8 cellular contexts compared by ENCODE assay signal in genomic region chr12:81759215-81759991, GRCh38. TPM values are rescaled to one million over a fixed set of nuclear protein-coding genes. Genes with fewer than 3 reads are reported as not detected.
DNase-seq lines count a peak whose midpoint lies in the region; ATAC-seq, FAIRE-seq and TF ChIP-seq lines count a peak whose summit lies in the region.

Gene PPFIA2, minus strand, starts transcription at chr12:81759350.

- H3K9ac ChIP-seq in endothelial cell of umbilical vein (replicated peaks; ENCODE audit: extremely low read depth, insufficient read depth, low read length), result no peak within 1 kb of the TSS

- TF ChIP-seq POLR2A in endothelial cell of umbilical vein (IDR thresholded peaks at IDR 0.05; ENCODE audit: low read depth, low read length), result no peak

- POLR2A ChIA-PET in endothelial cell of umbilical vein (lab: Charles Lee), result no interaction called here

- dilution Hi-C loops in endothelial cell of umbilical vein (cut with MboI; ENCODE audit: extremely low pct_ligation_motif_present, low sequenced_read_pairs), result no loop called here

- H3K79me2 ChIP-seq in ACC112 (ENCODE audit: control insufficient read depth, insufficient read depth, low read length, unreplicated experiment), result no peaks in the 10 kb centered on the region
- no peaks in the 10 kb centered on the region for H3K79me2 ChIP-seq in endothelial cell of umbilical vein (ENCODE audit: control insufficient read depth, insufficient read depth, low read length)

- BruUV-seq in endothelial cell of umbilical vein (replicated peaks; lab: Mats Ljungman, UMichigan), result no TSS peak

- CTCF ChIA-PET in endothelial cell of umbilical vein (lab: Charles Lee), result interaction anchor here (1.0 kb wide), 1 partner anchor 38 kb away, joined by 5 read pairs; no protein-coding TSS in a partner anchor

- no peaks in the 10 kb centered on the region for H4K20me1 ChIP-seq in endothelial cell of umbilical vein (replicated peaks; ENCODE audit: control insufficient read depth, extremely low read depth, insufficient read depth, low read length)

- peak within 1 kb of the TSS; percentile 92 for H2AFZ ChIP-seq in ACC112 (ENCODE audit: low read length, unreplicated experiment)
- H2AFZ ChIP-seq in endothelial cell of umbilical vein (ENCODE audit: low read depth, low read length), result peak within 1 kb of the TSS; percentile 61

- H3K27ac ChIP-seq in ACC112 (ENCODE audit: low read depth, low read length), result no peak within 1 kb of the TSS
- no peak within 1 kb of the TSS for H3K27ac ChIP-seq in endothelial cell of umbilical vein (ENCODE audit: insufficient read depth, low read depth, low read length)
- no peak within 1 kb of the TSS for H3K27ac ChIP-seq in mesodermal cell (ENCODE audit: low read depth, low read length, severe bottlenecking)
- peak within 1 kb of the TSS; percentile 51 to 55 for H3K27ac ChIP-seq in thoracic aorta

- H3K4me1 Mint-ChIP-seq in T-helper 2 cell treated with Interferon-gamma antibody and Interleukin-4, amounts not matched to agents 5 μg/mL and 100 μg/mL, for 36 hours (ENCODE audit: low read depth), result peaks cover 3% of the 10 kb centered on the region

- H3K4me1 ChIP-seq in ACC112 (ENCODE audit: control insufficient read depth, insufficient read depth, low read length, unreplicated experiment) (no peaks in the 10 kb centered on the region), endothelial cell of umbilical vein (ENCODE audit: control insufficient read depth, extremely low read depth, insufficient read depth, low read length) (peaks cover 6% of the 10 kb centered on the region), mesodermal cell (ENCODE audit: control insufficient read depth, insufficient read depth, low read length, poor library complexity, severe bottlenecking) (no peaks in the 10 kb centered on the region), thoracic aorta (ENCODE audit: control insufficient read depth in 1 of 2, low read depth in 2 of 2) (peaks cover 9 to 22% of the 10 kb centered on the region in 2 donors)

- peaks cover 38% of the 10 kb centered on the region for H3K27me3 Mint-ChIP-seq in T-helper 2 cell treated with Interferon-gamma antibody and Interleukin-4, amounts not matched to agents 5 μg/mL and 100 μg/mL, for 36 hours (ENCODE audit: low read depth)

- H3K4me2 ChIP-seq in endothelial cell of umbilical vein (ENCODE audit: insufficient read depth, low read length), result peak within 1 kb of the TSS; percentile 46

- DNase-seq in HFF-Myc (ENCODE audit: extremely low read depth, low read depth) (no peak), endothelial cell of umbilical vein (ENCODE audit: low read depth, low spot score) (no peak), thoracic aorta (ENCODE audit: low spot score) (no peak), EL (no peak)
- DNase-seq in T-helper 2 cell treated with Interferon-gamma antibody and Interleukin-4, amounts not matched to agents 5 μg/mL and 100 μg/mL, for 36 hours (ENCODE audit: low spot score), result no peak

- H3K36me3 ChIP-seq in ACC112 (ENCODE audit: insufficient read depth, low read length), result no peaks in the 10 kb centered on the region
- H3K36me3 ChIP-seq in endothelial cell of umbilical vein (ENCODE audit: control insufficient read depth in 2 of 2, extremely low read depth in 1 of 2, insufficient read depth in 2 of 2, low read length in 2 of 2), result no peaks in the 10 kb centered on the region
- H3K36me3 ChIP-seq in mesodermal cell (ENCODE audit: control insufficient read depth, insufficient read depth, low read length), result no peaks in the 10 kb centered on the region
- no peaks in the 10 kb centered on the region for H3K36me3 ChIP-seq in thoracic aorta

- no peaks in the 10 kb centered on the region for H3K9me3 ChIP-seq in endothelial cell of umbilical vein (replicated peaks; ENCODE audit: control insufficient read depth, insufficient read depth, low read length)
- H3K9me3 ChIP-seq in mesodermal cell (ENCODE audit: control insufficient read depth, low read length), result no peaks in the 10 kb centered on the region
- no peaks in the 10 kb centered on the region for H3K9me3 ChIP-seq in thoracic aorta

- no peaks in the 10 kb centered on the region for H3K36me3 Mint-ChIP-seq in T-helper 2 cell treated with Interferon-gamma antibody and Interleukin-4, amounts not matched to agents 5 μg/mL and 100 μg/mL, for 36 hours (ENCODE audit: low read depth)

- ATAC-seq in thoracic aorta (ENCODE audit: insufficient number of reproducible peaks, low FRiP score, low read depth) (no peak), GM21786 (IDR thresholded peaks at IDR 0.05; ENCODE audit: unreplicated experiment) (no peak)

- TF ChIP-seq CTCF in HFF-Myc (IDR thresholded peaks at IDR 0.05; ENCODE audit: low read depth, low read length, missing control alignments), result no peak
- TF ChIP-seq CTCF in endothelial cell of umbilical vein (IDR thresholded peaks at IDR 0.05; ENCODE audit: extremely low read depth in 1 of 2, insufficient read depth in 1 of 2, low read depth in 1 of 2, low read length in 2 of 2), result no peak
- TF ChIP-seq CTCF in thoracic aorta (IDR thresholded peaks at IDR 0.05), result no peak

- H3K27me3 ChIP-seq in ACC112 (ENCODE audit: insufficient read depth, low read length), result peaks cover 32% of the 10 kb centered on the region
- H3K27me3 ChIP-seq in endothelial cell of umbilical vein (ENCODE audit: control insufficient read depth in 2 of 2, insufficient read depth in 2 of 2, low read length in 2 of 2), result peaks cover 7 to 26% of the 10 kb centered on the region in 2 experiments
- H3K27me3 ChIP-seq in thoracic aorta (replicated peaks; ENCODE audit: insufficient read depth), result no peaks in the 10 kb centered on the region

- H3K27ac Mint-ChIP-seq in T-helper 2 cell treated with Interferon-gamma antibody and Interleukin-4, amounts not matched to agents 5 μg/mL and 100 μg/mL, for 36 hours, result no peak within 1 kb of the TSS

- 3 to 5% methylated on average over 13 to 23 of the region's 31 CpGs for WGBS in mesodermal cell (ENCODE audit: insufficient coverage in 2 of 2), 2 experiments

- no peak for FAIRE-seq in endothelial cell of umbilical vein (lab: Jason Lieb, UNC)

- H3K4me3 ChIP-seq in ACC112 (ENCODE audit: low read depth, low read length), result peak within 1 kb of the TSS; percentile 77
- peak within 1 kb of the TSS; percentile 21; the same call in 1 of the 2 replicates for H3K4me3 ChIP-seq in HFF-Myc (replicated peaks; ENCODE audit: low read depth, low read length)
- peak within 1 kb of the TSS in 1 of 3 experiments; percentile 7 for H3K4me3 ChIP-seq in endothelial cell of umbilical vein (replicated peaks in 1 of 3; ENCODE audit: insufficient read depth in 1 of 3, low read depth in 1 of 3, low read length in 3 of 3)
- H3K4me3 ChIP-seq in mesodermal cell (ENCODE audit: extremely low read depth, insufficient read depth, low read length, poor library complexity, severe bottlenecking), result peak within 1 kb of the TSS; percentile 40
- H3K4me3 ChIP-seq in thoracic aorta, result peak within 1 kb of the TSS; percentile 97

- no peaks in the 10 kb centered on the region for H3K9me3 Mint-ChIP-seq in T-helper 2 cell treated with Interferon-gamma antibody and Interleukin-4, amounts not matched to agents 5 μg/mL and 100 μg/mL, for 36 hours

- intact Hi-C loops in endothelial cell of umbilical vein (cut with micrococcal nuclease), result no loop called here

- peak within 1 kb of the TSS; percentile 67 for H3K4me3 Mint-ChIP-seq in T-helper 2 cell treated with Interferon-gamma antibody and Interleukin-4, amounts not matched to agents 5 μg/mL and 100 μg/mL, for 36 hours

- no peaks in the 10 kb centered on the region for H3K9me1 ChIP-seq in endothelial cell of umbilical vein (replicated peaks; ENCODE audit: control insufficient read depth, extremely low read depth, insufficient read depth, low read length)

TF ChIP-seq in endothelial cell of umbilical vein, 7 proteins besides CTCF, POLR2A, EP300 and RAD21:
- TF ChIP-seq MAX (IDR thresholded peaks at IDR 0.05; ENCODE audit: insufficient read depth, insufficient read length) (no peak), FOS (IDR thresholded peaks at IDR 0.05; ENCODE audit: borderline replicate concordance, insufficient read depth, low read length) (no peak), GATA2 (IDR thresholded peaks at IDR 0.05; ENCODE audit: insufficient read depth, insufficient read length, low read depth, low read length) (no peak), JUN (IDR thresholded peaks at IDR 0.05; ENCODE audit: borderline replicate concordance, insufficient read depth, insufficient read length, low read depth) (no peak), POLR2AphosphoS5 (IDR thresholded peaks at IDR 0.05; ENCODE audit: insufficient read depth, low read depth, low read length) (no peak), MYC (IDR thresholded peaks at IDR 0.05; ENCODE audit: low read depth, low read length) (no peak), EZH2 (IDR thresholded peaks at IDR 0.05; ENCODE audit: borderline replicate concordance, low read depth, low read length, severe bottlenecking) (no peak)
TF ChIP-seq in endothelial cell of umbilical vein: peak in this region for 0.

RNA-seq across cellular contexts. Expression of gene PPFIA2, which starts in this region (rescaled TPM):
- not detected in 2 replicates for total RNA-seq in endothelial cell of umbilical vein
- polyA plus RNA-seq in endothelial cell of umbilical vein, result not detected in 2 replicates
- not detected in 2 replicates for polyA plus RNA-seq in endothelial cell of umbilical vein (2011; cell fraction: cytosol; rRNA removed)
- 0.28 TPM in 1 of 2 replicates, not detected in the other for polyA plus RNA-seq in endothelial cell of umbilical vein (2011; cell fraction: nucleus; rRNA removed)
- not detected in 2 replicates for polyA plus RNA-seq in endothelial cell of umbilical vein (2012)
- polyA minus RNA-seq in endothelial cell of umbilical vein, result 1.2 TPM in 1 of 2 replicates, not detected in the other
- polyA minus RNA-seq in endothelial cell of umbilical vein (2011; cell fraction: cytosol; rRNA and poly(A)+ RNA removed), result not detected
- not detected in 2 replicates for polyA minus RNA-seq in endothelial cell of umbilical vein (2011; cell fraction: nucleus; rRNA and poly(A)+ RNA removed)
- 0.18 TPM for polyA plus RNA-seq in mesodermal cell (2013, experiment 1 of 2)
- polyA plus RNA-seq in mesodermal cell (2013, experiment 2 of 2), result 0.96 TPM
- 10 to 100 TPM; 23.0 to 51.1 TPM for total RNA-seq in thoracic aorta

Comparison
In these comparisons a context has a peak if more than half of its experiments do, and no peak if none do; other contexts are left out.
1. RNA of gene PPFIA2 (total RNA-seq): 23.0 to 51.1 TPM in thoracic aorta; not detected in endothelial cell of umbilical vein; every median in the first group is over 10 times any median in the second.
2. H3K27ac ChIP-seq: peak in thoracic aorta (2 of 2); none in ACC112 (single experiment), endothelial cell of umbilical vein (single experiment) and mesodermal cell (single experiment).